8 cellular contexts compared by ENCODE assay signal in the genomic region with DNA sequence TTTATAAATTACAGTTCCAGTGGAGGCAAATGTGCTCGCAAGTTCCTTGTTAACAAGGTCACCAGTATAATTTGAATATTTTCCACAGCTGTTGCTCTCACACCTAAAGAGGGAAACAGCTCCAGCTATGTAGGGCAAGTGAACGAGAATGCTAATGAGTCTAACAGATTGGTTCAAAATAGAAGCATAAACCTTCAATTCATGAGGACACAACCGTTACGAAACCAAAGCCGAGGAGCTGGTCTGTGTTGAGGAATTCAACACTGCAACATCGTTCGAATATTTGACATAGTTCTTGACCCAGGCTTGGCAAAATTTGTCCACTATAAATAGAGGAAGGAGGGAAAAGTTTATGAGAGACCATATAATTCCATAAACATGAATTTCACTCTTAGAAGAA.
DNase-seq lines count a peak whose midpoint lies in the region; ATAC-seq and TF ChIP-seq lines count a peak whose summit lies in the region.

No MANE protein-coding gene starts in this region.

- peaks cover 2% of the 10 kb centered on the region for H3K27me3 Mint-ChIP-seq in mesothelial cell of epicardium (ENCODE audit: low read depth)

- H3K9me3 Mint-ChIP-seq in mesothelial cell of epicardium, result peaks cover 25% of the 10 kb centered on the region

- peaks cover 16% of the 10 kb centered on the region for H3K4me1 Mint-ChIP-seq in mesothelial cell of epicardium

- H3K36me3 Mint-ChIP-seq in mesothelial cell of epicardium, result peaks cover 7% of the 10 kb centered on the region

- DNase-seq in GM12864 (ENCODE audit: low read depth) (peak; percentile 65), amniotic epithelial cell (ENCODE audit: low read depth) (peak; percentile 92), mesothelial cell of epicardium (ENCODE audit: low spot score in 2 of 2, unreplicated experiment in 2 of 2) (no peak), cerebellum (ENCODE audit: low spot score) (no peak), T1000 (lab: John Stamatoyannopoulos, UW) (no peak)
- DNase-seq in activated CD4-positive, alpha-beta T cell treated with anti-CD3 and anti-CD28 coated beads, Interleukin-2, amount 50 U/mL, for 48 hours, result no peak
- no peak for DNase-seq in stimulated activated CD4-positive, alpha-beta T cell treated with anti-CD3 and anti-CD28 coated beads, Interleukin-2, amount 100 ng/mL, for 48 hours

- no peak for TF ChIP-seq CTCF in GM12864 (IDR thresholded peaks at IDR 0.05; ENCODE audit: low read depth, low read length, missing control alignments)
- no peak for TF ChIP-seq CTCF in mesothelial cell of epicardium (IDR thresholded peaks at IDR 0.05; ENCODE audit: unreplicated experiment)

- H3K4me3 ChIP-seq in GM12864 (ENCODE audit: low read depth, low read length), result no peak overlapping the region; the same call in 1 of the 2 replicates

- peak overlapping the region; percentile 4 for H3K27ac Mint-ChIP-seq in mesothelial cell of epicardium

- no peak overlapping the region for H3K4me3 Mint-ChIP-seq in mesothelial cell of epicardium

- peak; percentile 51 for ATAC-seq in HG02763 (IDR thresholded peaks at IDR 0.05; ENCODE audit: unreplicated experiment)

Comparison
In these comparisons a context has a peak if more than half of its experiments do, and no peak if none do; other contexts are left out.
1. DNase-seq: peak in GM12864 (single experiment) and amniotic epithelial cell (single experiment); none in mesothelial cell of epicardium (0 of 2), cerebellum (single experiment), activated CD4-positive, alpha-beta T cell treated with anti-CD3 and anti-CD28 coated beads, Interleukin-2, amount 50 U/mL, for 48 hours (0 of 2), T1000 (single experiment) and stimulated activated CD4-positive, alpha-beta T cell treated with anti-CD3 and anti-CD28 coated beads, Interleukin-2, amount 100 ng/mL, for 48 hours (0 of 2).